Comparison of ENCODE assay signal across 27 cellular contexts in the genomic region with DNA sequence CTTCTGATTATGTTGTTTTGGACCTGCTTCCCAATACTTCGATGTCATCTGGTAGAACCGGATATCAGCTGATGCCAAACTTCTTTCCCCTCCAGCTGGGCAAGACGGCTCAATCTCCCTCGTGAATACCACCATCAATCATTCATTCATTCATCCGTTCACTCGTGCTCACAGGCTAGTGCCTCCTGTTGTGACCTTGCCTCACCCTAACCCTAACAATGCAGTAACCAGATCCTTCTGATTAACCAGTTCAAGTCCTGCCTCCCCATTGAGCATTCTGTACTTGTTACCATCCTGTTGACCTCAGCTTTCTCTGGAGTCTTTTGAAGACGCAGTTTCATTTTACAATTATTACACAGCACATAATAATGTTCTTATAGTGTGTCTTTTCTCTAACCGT. TPM values are rescaled to one million over a fixed set of nuclear protein-coding genes. Genes with fewer than 3 reads are reported as not detected.
"Had no signal": no experiment of that assay in that cellular context is flagged by ENCODE, and none has a peak within 500 bp of the region (broad histone marks: within the 10 kb centered on the region; RNA-seq: fewer than 3 reads in every experiment).

No MANE protein-coding gene starts in this region.

- H3K4me3 ChIP-seq: coronary artery, esophagus squamous epithelium, gastroesophageal sphincter, heart left ventricle, hepatocyte, ovary, psoas muscle, sigmoid colon, stomach, thyroid gland had no signal

- H2AFZ ChIP-seq: hepatocyte had no signal

- H3K9me3 ChIP-seq: esophagus squamous epithelium, gastroesophageal sphincter, ovary, psoas muscle, sigmoid colon, thyroid gland had no signal

- H3K79me2 ChIP-seq: hepatocyte had no signal

- H3K4me1 ChIP-seq: psoas muscle had no signal

- H3K27ac ChIP-seq: coronary artery, esophagus squamous epithelium, gastroesophageal sphincter, hepatocyte, ovary, psoas muscle, sigmoid colon, stomach, thyroid gland had no signal

- H3K4me2 ChIP-seq: hepatocyte had no signal

- H3K27me3 ChIP-seq: ovary, sigmoid colon, thyroid gland had no signal

- H3K36me3 ChIP-seq: esophagus squamous epithelium, gastroesophageal sphincter, heart left ventricle, ovary, sigmoid colon, stomach, thyroid gland had no signal

- DNase-seq: effector memory CD8-positive, alpha-beta T cell; erythroblast; esophagus squamous epithelium; foreskin fibroblast; heart left ventricle; kidney; mesendoderm; midbrain; naive thymus-derived CD4-positive, alpha-beta T cell; nephron progenitor cell; nucleus accumbens; ovary; posterior cingulate gyrus; psoas muscle; right cardiac atrium; sigmoid colon; stimulated activated CD4-positive, alpha-beta T cell treated with anti-CD3 and anti-CD28 coated beads, Interleukin-2, amount 100 ng/mL, for 24 hours; stimulated activated CD4-positive, alpha-beta T cell treated with anti-CD3 and anti-CD28 coated beads, Interleukin-4, amount 100 ng/mL, for 24 hours; stimulated activated naive CD4-positive, alpha-beta T cell treated with Interleukin-2 at 50 U/mL for 16 hours; stomach; thyroid gland had no signal

RNA-seq across cellular contexts. Expression of a gene that starts 5.1 kb away (rescaled TPM):
- total RNA-seq: lung microvascular endothelial cell had no signal

RNA-seq across cellular contexts. Expression of a gene that starts 44.3 kb away (rescaled TPM):
- total RNA-seq: left lobe of liver; lung microvascular endothelial cell; naive thymus-derived CD4-positive, alpha-beta T cell; temporal lobe had no signal
- polyA plus RNA-seq: hepatocyte; naive thymus-derived CD4-positive, alpha-beta T cell had no signal
